ENCODE assay signal across 21 cellular contexts in the genomic region with DNA sequence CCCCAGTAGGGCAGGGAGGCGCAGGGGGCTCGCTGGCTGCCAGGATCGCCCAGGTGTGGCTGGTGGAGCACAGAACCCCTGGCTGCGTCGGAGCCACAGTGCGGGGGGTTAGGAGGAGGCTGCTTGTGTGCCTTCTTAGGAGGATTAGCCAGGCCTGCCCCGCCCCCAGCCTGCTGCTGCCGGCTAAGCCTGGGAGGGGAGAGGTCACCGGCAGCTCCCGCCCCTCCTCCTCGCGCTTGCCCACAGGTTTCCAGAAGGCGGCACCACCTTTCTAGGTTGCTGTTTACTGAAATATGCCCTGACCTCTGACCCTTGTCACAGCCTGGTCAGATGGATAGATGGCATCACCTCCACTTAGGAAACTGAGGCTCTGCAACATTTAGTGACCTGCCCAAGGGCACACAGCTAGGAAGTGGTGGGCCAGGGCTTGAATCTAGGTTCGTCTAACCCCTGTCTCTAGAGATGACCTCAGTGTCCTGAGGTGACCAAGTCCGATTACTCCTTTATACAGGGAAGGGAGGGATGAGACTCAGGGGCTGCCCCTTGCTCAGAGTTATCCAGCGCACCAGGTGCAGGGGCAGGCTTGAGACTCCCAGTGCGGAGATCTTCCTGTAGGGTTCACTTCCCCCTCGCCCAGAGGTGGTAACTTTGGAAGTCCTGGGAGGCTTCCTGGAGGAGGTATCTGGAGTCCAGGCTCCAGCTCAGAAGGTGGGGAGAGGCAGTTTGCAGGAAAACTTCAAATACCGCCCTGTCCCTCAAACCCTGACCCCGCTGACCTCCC. TPM values are rescaled to one million over a fixed set of nuclear protein-coding genes. Genes with fewer than 3 reads are reported as not detected.
A peak's percentile ranks its signal among the peaks of the same experiment; 100 is the strongest.
DNase-seq lines count a peak whose midpoint lies in the region; ATAC-seq, FAIRE-seq and TF ChIP-seq lines count a peak whose summit lies in the region.
"Had no signal": no experiment of that assay in that cellular context is flagged by ENCODE, and none has a peak within 500 bp of the region (broad histone marks: within the 10 kb centered on the region; RNA-seq: fewer than 3 reads in every experiment).

No MANE protein-coding gene starts in this region.

- H3K36me3 Mint-ChIP-seq in nephron progenitor cell (ENCODE audit: low read depth), result no peaks in the 10 kb centered on the region
- no peaks in the 10 kb centered on the region for H3K36me3 Mint-ChIP-seq in CD14-positive monocyte
- H3K36me3 Mint-ChIP-seq: CD4-positive, alpha-beta memory T cell; stimulated activated effector memory CD8-positive, alpha-beta T cell treated with anti-CD3 and anti-CD28 coated beads, Interleukin-12 subunit alpha, Interleukin-12 subunit beta, amount 100 ng/mL, for 72 hours had no signal

- intact Hi-C loops in CD14-positive monocyte (cut with micrococcal nuclease), result no loop called here

- TF ChIP-seq CTCF in D721Med (IDR thresholded peaks at IDR 0.05; ENCODE audit: insufficient read depth, missing control alignments) (no peak), nephron progenitor cell (IDR thresholded peaks at IDR 0.05) (no peak), CD14-positive monocyte (IDR thresholded peaks at IDR 0.05) (no peak)

- H3K4me1 Mint-ChIP-seq in nephron progenitor cell (peaks cover 78% of the 10 kb centered on the region), CD14-positive monocyte (peaks cover 40% of the 10 kb centered on the region)
- H3K4me1 Mint-ChIP-seq: stimulated activated effector memory CD8-positive, alpha-beta T cell treated with anti-CD3 and anti-CD28 coated beads, Interleukin-12 subunit alpha, Interleukin-12 subunit beta, amount 100 ng/mL, for 72 hours had no signal

- H3K9me3 Mint-ChIP-seq in nephron progenitor cell, result no peaks in the 10 kb centered on the region
- peaks cover 0 to 1% (median 0%) of the 10 kb centered on the region in 7 donors for H3K9me3 Mint-ChIP-seq in CD14-positive monocyte
- H3K9me3 Mint-ChIP-seq: CD4-positive, alpha-beta memory T cell; HFFc6; stimulated activated effector memory CD8-positive, alpha-beta T cell treated with anti-CD3 and anti-CD28 coated beads, Interleukin-12 subunit alpha, Interleukin-12 subunit beta, amount 100 ng/mL, for 72 hours had no signal

- DNase-seq in D721Med (ENCODE audit: insufficient read length, low spot score), result peak; percentile 98
- DNase-seq in NCI-H82 (lab: John Stamatoyannopoulos, UW), result peak; percentile 93
- peak; percentile 50 for DNase-seq in iPS DF 19.7 (ENCODE audit: low read depth, low spot score)
- DNase-seq in nephron progenitor cell, result peak; percentile 80
- DNase-seq in CD14-positive monocyte (ENCODE audit: low spot score), result no peak
- DNase-seq in NCI-H2029 (lab: John Stamatoyannopoulos, UW), result no peak
- no peak for DNase-seq in stimulated activated CD8-positive, alpha-beta memory T cell treated with anti-CD3 and anti-CD28 coated beads, Interleukin-4, amount 100 ng/mL, for 48 hours
- DNase-seq: activated CD4-positive, alpha-beta T cell treated with anti-CD3 and anti-CD28 coated beads, Interleukin-2, amount 50 U/mL, for 4 hours; caudate nucleus; CD4-positive, alpha-beta memory T cell; effector CD8-positive, alpha-beta T cell; HFFc6; Karpas-422; midbrain; NCI-H1048; NCI-H2081; NCI-H526; SIG-M5; stimulated activated CD4-positive, alpha-beta T cell treated with anti-CD3 and anti-CD28 coated beads, Interleukin-15, amount 100 ng/mL, for 24 hours had no signal

- FAIRE-seq in D721Med (lab: Jason Lieb, UNC), result no peak

- ATAC-seq in GM21528 (IDR thresholded peaks at IDR 0.05; ENCODE audit: low FRiP score, unreplicated experiment), result no peak
- ATAC-seq: stimulated activated effector memory CD8-positive, alpha-beta T cell treated with anti-CD3 and anti-CD28 coated beads, Interleukin-12 subunit alpha, Interleukin-12 subunit beta, amount 100 ng/mL, for 72 hours had no signal

- peaks cover under 1% of the 10 kb centered on the region for H3K27me3 Mint-ChIP-seq in nephron progenitor cell (ENCODE audit: low read depth, poor library complexity)
- H3K27me3 Mint-ChIP-seq in CD14-positive monocyte (ENCODE audit: low read depth in 3 of 3), result peaks cover 2 to 7% (median 7%) of the 10 kb centered on the region in 3 donors
- H3K27me3 Mint-ChIP-seq: CD4-positive, alpha-beta memory T cell had no signal

- H3K27ac Mint-ChIP-seq in nephron progenitor cell, result no peak overlapping the region
- H3K27ac Mint-ChIP-seq in CD14-positive monocyte, result no peak overlapping the region
- H3K27ac Mint-ChIP-seq: CD4-positive, alpha-beta memory T cell; HFFc6; stimulated activated effector memory CD8-positive, alpha-beta T cell treated with anti-CD3 and anti-CD28 coated beads, Interleukin-12 subunit alpha, Interleukin-12 subunit beta, amount 100 ng/mL, for 72 hours had no signal

- peak overlapping the region; percentile 25 for H3K4me3 Mint-ChIP-seq in nephron progenitor cell
- no peak overlapping the region for H3K4me3 Mint-ChIP-seq in CD14-positive monocyte
- H3K4me3 Mint-ChIP-seq: CD4-positive, alpha-beta memory T cell; HFFc6; stimulated activated effector memory CD8-positive, alpha-beta T cell treated with anti-CD3 and anti-CD28 coated beads, Interleukin-12 subunit alpha, Interleukin-12 subunit beta, amount 100 ng/mL, for 72 hours had no signal

RNA-seq across cellular contexts. Expression of gene MYO7A, which starts 44.0 kb away (rescaled TPM):
- 1 to 10 TPM; 3.5 to 3.6 TPM for polyA plus RNA-seq in CD14-positive monocyte

Comparison
In these comparisons a context has a peak if more than half of its experiments do, and no peak if none do; other contexts are left out.
1. DNase-seq: peak in D721Med (single experiment), NCI-H82 (single experiment), iPS DF 19.7 (single experiment) and nephron progenitor cell (single experiment); none in CD14-positive monocyte (single experiment), NCI-H2029 (single experiment) and stimulated activated CD8-positive, alpha-beta memory T cell treated with anti-CD3 and anti-CD28 coated beads, Interleukin-4, amount 100 ng/mL, for 48 hours (single experiment).